In genomic region chrX:53374923-53375322, GRCh38 we compare ENCODE assay signal across 1 cellular context.
TF ChIP-seq lines count a peak whose summit lies in the region.

No MANE protein-coding gene starts in this region.

TF ChIP-seq in A549, 52 proteins besides CTCF, POLR2A, EP300 and RAD21 (continued from another document):
- TF ChIP-seq E2F6 (IDR thresholded peaks at IDR 0.05; ENCODE audit: borderline replicate concordance, low read depth) (no peak), MAX (IDR thresholded peaks at IDR 0.05) (no peak), CBX8 (IDR thresholded peaks at IDR 0.05) (no peak), RNF2 (IDR thresholded peaks at IDR 0.05; ENCODE audit: borderline replicate concordance, low read depth) (no peak), CBX2 (IDR thresholded peaks at IDR 0.05; ENCODE audit: borderline replicate concordance, low read depth) (no peak), HOXB13 (CRISPR knock-in tag; IDR thresholded peaks at IDR 0.05; ENCODE audit: low read depth) (no peak), SMC3 (IDR thresholded peaks at IDR 0.05) (no peak), ZFP36 (IDR thresholded peaks at IDR 0.05; ENCODE audit: borderline replicate concordance, partially characterized antibody) (no peak)
